17 cellular contexts compared by ENCODE assay signal in genomic region chr5:127590154-127590722, GRCh38. TPM values are rescaled to one million over a fixed set of nuclear protein-coding genes. Genes with fewer than 3 reads are reported as not detected.
DNase-seq lines count a peak whose midpoint lies in the region; ATAC-seq and TF ChIP-seq lines count a peak whose summit lies in the region.
"Had no signal": no experiment of that assay in that cellular context is flagged by ENCODE, and none has a peak within 500 bp of the region (broad histone marks: within the 10 kb centered on the region; RNA-seq: fewer than 3 reads in every experiment).

No MANE protein-coding gene starts in this region.

- no peak for TF ChIP-seq CTCF in GM10248 (IDR thresholded peaks at IDR 0.05; ENCODE audit: control extremely low read depth, extremely low read depth, low read depth, missing control alignments)
- TF ChIP-seq CTCF in Calu3 (IDR thresholded peaks at IDR 0.05; ENCODE audit: unreplicated experiment): no peak

- no peaks in the 10 kb centered on the region for H3K79me2 ChIP-seq in Karpas-422 (ENCODE audit: low read length)

- intact Hi-C loops in Calu3 (cut with micrococcal nuclease; ENCODE audit: unreplicated experiment): no loop called here
- intact Hi-C loops in activated naive CD4-positive, alpha-beta T cell treated with anti-CD3 and anti-CD28 coated beads for 36 hours (cut with micrococcal nuclease): no loop called here

- H3K4me3 ChIP-seq in Karpas-422 (ENCODE audit: low read length): no peak overlapping the region

- no TSS peak for BruUV-seq in Calu3 (replicated peaks; lab: Mats Ljungman, UMichigan)

- H3K4me1 ChIP-seq in Karpas-422 (ENCODE audit: low read length): peaks cover 16% of the 10 kb centered on the region
- H3K4me1 ChIP-seq: BE2C had no signal

- H3K4me2 ChIP-seq in Karpas-422 (ENCODE audit: low read depth, low read length, poor library complexity, severe bottlenecking): no peak overlapping the region

- DNase-seq in GM10248 (ENCODE audit: extremely low spot score) (peak; percentile 42), Karpas-422 (no peak), Calu3 (no peak), NCI-H2171 (lab: John Stamatoyannopoulos, UW) (no peak)
- no peak for DNase-seq in activated naive CD4-positive, alpha-beta T cell treated with anti-CD3 and anti-CD28 coated beads for 36 hours
- DNase-seq: anterior cingulate cortex, BE2C, NCI-H1092 treated with DMSO at 0.1 percent for 48 hours had no signal

- no peaks in the 10 kb centered on the region for H4K20me1 ChIP-seq in Karpas-422 (ENCODE audit: insufficient read depth, low read depth, low read length)

- no peaks in the 10 kb centered on the region for H3K9me3 Mint-ChIP-seq in Calu3 (ENCODE audit: low read depth, unreplicated experiment)
- H3K9me3 Mint-ChIP-seq in activated naive CD4-positive, alpha-beta T cell treated with anti-CD3 and anti-CD28 coated beads for 36 hours: no peaks in the 10 kb centered on the region

- 0 out of 2 replicates have a peak overlapping the region, but pooled peaks have one; percentile 37 for H2AFZ ChIP-seq in Karpas-422 (ENCODE audit: low read length)

- POLR2A ChIA-PET in GM10248 (lab: Yijun Ruan, JAX): interaction anchor here (0.6 kb wide), 1 partner anchor 614 kb away, joined by 3 read pairs; no protein-coding TSS in a partner anchor

- no peaks in the 10 kb centered on the region for H3K27me3 ChIP-seq in Karpas-422 (ENCODE audit: low read length)
- H3K27me3 ChIP-seq: BE2C, neutrophil had no signal

- no peaks in the 10 kb centered on the region for H3K36me3 Mint-ChIP-seq in Calu3 (ENCODE audit: insufficient read depth, unreplicated experiment)
- H3K36me3 Mint-ChIP-seq in activated naive CD4-positive, alpha-beta T cell treated with anti-CD3 and anti-CD28 coated beads for 36 hours (ENCODE audit: low read depth): no peaks in the 10 kb centered on the region

- peaks cover 22% of the 10 kb centered on the region for H3K4me1 Mint-ChIP-seq in Calu3 (ENCODE audit: low read depth, unreplicated experiment)
- no peaks in the 10 kb centered on the region for H3K4me1 Mint-ChIP-seq in activated naive CD4-positive, alpha-beta T cell treated with anti-CD3 and anti-CD28 coated beads for 36 hours (ENCODE audit: low read depth)

- peak; percentile 36 for ATAC-seq in GM19324 (IDR thresholded peaks at IDR 0.05; ENCODE audit: low FRiP score, unreplicated experiment)
- peak; percentile 28 for ATAC-seq in HG02678 (IDR thresholded peaks at IDR 0.05; ENCODE audit: unreplicated experiment)
- no peak for ATAC-seq in HG02840 (IDR thresholded peaks at IDR 0.05; ENCODE audit: low FRiP score, unreplicated experiment)

- CTCF ChIA-PET in GM10248 (lab: Yijun Ruan, JAX): interaction anchor here (1.0 to 2.8 kb wide), 9 partner anchors 8 to 121 kb away, joined by 3 to 10 read pairs (median 6); no protein-coding TSS in a partner anchor
- CTCF ChIA-PET in Calu3 (lab: Charles Lee): no interaction called here
- CTCF ChIA-PET in activated naive CD4-positive, alpha-beta T cell treated with anti-CD3 and anti-CD28 coated beads for 36 hours (lab: Charles Lee): no interaction called here

- H3K27ac Mint-ChIP-seq in Calu3 (ENCODE audit: unreplicated experiment): no peak overlapping the region
- H3K27ac Mint-ChIP-seq in activated naive CD4-positive, alpha-beta T cell treated with anti-CD3 and anti-CD28 coated beads for 36 hours: no peak overlapping the region

- no peaks in the 10 kb centered on the region for H3K9me3 ChIP-seq in Karpas-422 (ENCODE audit: low read length)
- H3K9me3 ChIP-seq: BE2C, neutrophil had no signal

- no peaks in the 10 kb centered on the region for H3K27me3 Mint-ChIP-seq in Calu3 (ENCODE audit: unreplicated experiment)
- peaks cover 13% of the 10 kb centered on the region for H3K27me3 Mint-ChIP-seq in activated naive CD4-positive, alpha-beta T cell treated with anti-CD3 and anti-CD28 coated beads for 36 hours (ENCODE audit: low read depth)

- H3K9me2 ChIP-seq in Karpas-422 (replicated peaks; ENCODE audit: insufficient read depth, low read length): no peaks in the 10 kb centered on the region

- no peak overlapping the region for H3K9ac ChIP-seq in Karpas-422 (ENCODE audit: low read length)

- no peak overlapping the region for H3K4me3 Mint-ChIP-seq in Calu3 (ENCODE audit: low read depth, unreplicated experiment)
- H3K4me3 Mint-ChIP-seq in activated naive CD4-positive, alpha-beta T cell treated with anti-CD3 and anti-CD28 coated beads for 36 hours: no peak overlapping the region

- no peak overlapping the region for H3K27ac ChIP-seq in Karpas-422 (ENCODE audit: low read length)
- H3K27ac ChIP-seq: HL-60, neutrophil had no signal

- no peaks in the 10 kb centered on the region for H3K36me3 ChIP-seq in Karpas-422 (ENCODE audit: insufficient read depth, low read length)
- H3K36me3 ChIP-seq: BE2C, neutrophil had no signal

RNA-seq across cellular contexts. Expression of gene CTXN3, which starts 58.6 kb away (rescaled TPM):
- not detected in 2 replicates for total RNA-seq in Karpas-422 (2014; rRNA removed; shearing (Covaris generic); ENCODE audit: low replicate concordance)
- total RNA-seq in Calu3 (2022): not detected in 2 replicates
- not detected for total RNA-seq in activated naive CD4-positive, alpha-beta T cell treated with anti-CD3 and anti-CD28 coated beads for 36 hours
- total RNA-seq: epithelial cell of proximal tubule; kidney epithelial cell; subcutaneous adipose tissue; T-helper 1 cell treated with Interleukin-12 subunit alpha and Interleukin-12 subunit beta and Interleukin-4 antibody, amounts not matched to agents 30 ng/mL and 1 ng/mL, for 36 hours had no signal
